ENCODE assay signal across 8 cellular contexts in the genomic region with DNA sequence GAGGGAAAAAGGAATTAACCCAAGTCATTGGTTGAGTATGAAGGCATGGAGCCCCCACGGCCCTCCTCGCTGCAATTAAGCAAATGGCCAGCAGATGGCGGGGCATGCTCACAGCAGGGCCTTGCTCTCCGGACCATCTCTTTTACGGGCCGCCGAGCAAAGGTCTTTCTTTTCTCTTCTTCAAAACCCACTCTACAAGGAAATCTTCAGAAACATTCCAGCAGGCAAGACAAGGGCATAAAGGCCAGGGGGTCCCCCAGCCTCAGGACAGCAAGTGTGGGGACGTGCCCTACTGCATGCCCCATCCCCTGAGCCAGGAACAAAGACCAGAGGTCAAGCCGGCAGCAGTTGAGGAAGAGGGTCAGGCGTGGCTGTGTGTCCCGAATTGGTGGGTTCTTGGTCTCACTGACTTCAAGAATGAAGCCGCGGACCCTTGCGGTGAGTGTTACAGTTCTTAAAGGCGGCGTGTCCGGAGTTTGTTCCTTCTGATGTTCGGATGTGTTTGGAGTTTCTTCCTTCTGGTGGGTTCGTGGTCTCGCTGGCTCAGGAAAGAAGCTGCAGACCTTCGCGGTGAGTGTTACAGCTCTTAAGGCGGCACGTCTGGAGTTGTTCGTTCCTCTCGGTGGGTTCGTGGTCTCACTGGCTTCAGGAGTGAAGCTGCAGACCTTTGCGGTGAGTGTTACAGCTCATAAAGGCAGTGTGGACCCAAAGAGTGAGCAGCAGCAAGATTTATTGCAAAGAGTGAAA. TPM values are rescaled to one million over a fixed set of nuclear protein-coding genes. Genes with fewer than 3 reads are reported as not detected.
DNase-seq lines count a peak whose midpoint lies in the region; ATAC-seq and TF ChIP-seq lines count a peak whose summit lies in the region.
"Not testable (repeated sequence)": the region's sequence is repeated elsewhere in the genome, so short reads cannot be mapped to it uniquely, and the experiment has no call there.

No MANE protein-coding gene starts in this region.

- peak overlapping the region; percentile 41 for H3K4me3 Mint-ChIP-seq in Calu3 (ENCODE audit: low read depth, unreplicated experiment)
- H3K4me3 Mint-ChIP-seq in activated T-helper 17 cell treated with anti-CD3 and anti-CD28 coated beads, Interleukin-2, amount 50 U/mL, for 72 hours = peak overlapping the region; percentile 85
- peak overlapping the region; percentile 82 to 92 (median 88) for H3K4me3 Mint-ChIP-seq in naive thymus-derived CD8-positive, alpha-beta T cell

- H3K36me3 Mint-ChIP-seq in Calu3 (ENCODE audit: insufficient read depth, unreplicated experiment); activated T-helper 17 cell treated with anti-CD3 and anti-CD28 coated beads, Interleukin-2, amount 50 U/mL, for 72 hours (ENCODE audit: low read depth); naive thymus-derived CD8-positive, alpha-beta T cell: not testable (repeated sequence)

- H3K4me3 ChIP-seq in fibroblast of mammary gland (ENCODE audit: control insufficient read depth, low read depth, low read length) = peak overlapping the region; percentile 44

- H3K27me3 Mint-ChIP-seq in Calu3 (ENCODE audit: unreplicated experiment); activated T-helper 17 cell treated with anti-CD3 and anti-CD28 coated beads, Interleukin-2, amount 50 U/mL, for 72 hours; naive thymus-derived CD8-positive, alpha-beta T cell: not testable (repeated sequence)

- H3K4me1 Mint-ChIP-seq in Calu3 (ENCODE audit: low read depth, unreplicated experiment); activated T-helper 17 cell treated with anti-CD3 and anti-CD28 coated beads, Interleukin-2, amount 50 U/mL, for 72 hours; naive thymus-derived CD8-positive, alpha-beta T cell: not testable (repeated sequence)

- TF ChIP-seq CTCF in Calu3 (IDR thresholded peaks at IDR 0.05; ENCODE audit: unreplicated experiment) = peak; percentile 99
- TF ChIP-seq CTCF in fibroblast of mammary gland (conservative IDR thresholded peaks at IDR 0.05; ENCODE audit: control insufficient read depth, insufficient read depth, low read depth, low read length) = peak; percentile 91

- H3K27ac Mint-ChIP-seq in Calu3 (ENCODE audit: unreplicated experiment) = not testable (repeated sequence)
- peak overlapping the region; percentile 64 for H3K27ac Mint-ChIP-seq in activated T-helper 17 cell treated with anti-CD3 and anti-CD28 coated beads, Interleukin-2, amount 50 U/mL, for 72 hours
- peak overlapping the region in 5 of 10 donors; percentile 22 to 88 (median 56) for H3K27ac Mint-ChIP-seq in naive thymus-derived CD8-positive, alpha-beta T cell

- intact Hi-C loops in Calu3 (cut with micrococcal nuclease; ENCODE audit: unreplicated experiment) = loop anchor here (1.0 to 2.0 kb wide), 5 partner anchors 109 to 372 kb away; a partner anchor contains a TSS

- not testable (repeated sequence) for BruUV-seq in Calu3 (replicated peaks; lab: Mats Ljungman, UMichigan)

- peak; percentile 82 for ATAC-seq in GM21717 (IDR thresholded peaks at IDR 0.05; ENCODE audit: unreplicated experiment)
- peak; percentile 96 for ATAC-seq in activated T-helper 17 cell treated with anti-CD3 and anti-CD28 coated beads, Interleukin-2, amount 50 U/mL, for 72 hours (replicated peaks)
- peak; percentile 97 to 99 for ATAC-seq in naive thymus-derived CD8-positive, alpha-beta T cell

- POLR2A ChIA-PET in naive thymus-derived CD8-positive, alpha-beta T cell (lab: Charles Lee) = interaction anchor here (0.5 to 0.9 kb wide), 2 partner anchors 127 to 224 kb away, joined by 3 read pairs; no protein-coding TSS in a partner anchor

- not testable (repeated sequence) for H3K9me3 Mint-ChIP-seq in Calu3 (ENCODE audit: low read depth, unreplicated experiment); activated T-helper 17 cell treated with anti-CD3 and anti-CD28 coated beads, Interleukin-2, amount 50 U/mL, for 72 hours; naive thymus-derived CD8-positive, alpha-beta T cell

- CTCF ChIA-PET in Calu3 (lab: Charles Lee) = interaction anchor here (1.1 to 2.0 kb wide), 6 partner anchors 22 to 372 kb away, joined by 3 to 7 read pairs (median 6); a partner anchor contains a TSS

- DNase-seq in Calu3 (peak; percentile 94), LoVo (ENCODE audit: low spot score) (peak; percentile 67), SHP77 (lab: John Stamatoyannopoulos, UW) (peak; percentile 43 to 50), fibroblast of mammary gland (ENCODE audit: low read depth) (peak; percentile 69)
- peak; percentile 70 to 92 (median 84) for DNase-seq in naive thymus-derived CD8-positive, alpha-beta T cell
- DNase-seq in stimulated activated CD8-positive, alpha-beta memory T cell treated with anti-CD3 and anti-CD28 coated beads, Interleukin-7, amount 100 ng/mL, for 1 hour (ENCODE audit: low read depth in 2 of 2) = peak; percentile 78 to 91

RNA-seq across cellular contexts. Expression of a gene that starts 59.6 kb away (rescaled TPM):
- total RNA-seq in Calu3 (2022) = 129 and 152 TPM in 2 replicates
- 10 to 100 TPM; 62.4 to 82.8 TPM for total RNA-seq in activated T-helper 17 cell treated with anti-CD3 and anti-CD28 coated beads, Interleukin-2, amount 50 U/mL, for 72 hours
- 10 to 100 TPM; 45.0 to 48.3 TPM for total RNA-seq in naive thymus-derived CD8-positive, alpha-beta T cell
- polyA plus RNA-seq in naive thymus-derived CD8-positive, alpha-beta T cell = 10 to 100 TPM in 2 of 3 donors, 1 to 10 TPM in 1; 9.1 to 14.1 (median 10.5) TPM

Comparison
In these comparisons a context has a peak if more than half of its experiments do, and no peak if none do; other contexts are left out.
1. Peak in every context shown above with its lines: DNase-seq, ATAC-seq and H3K4me3 ChIP-seq.